Comparison of ENCODE assay signal across 29 cellular contexts in genomic region chr15:56098230-56098899, GRCh38.
A peak's percentile ranks its signal among the peaks of the same experiment; 100 is the strongest.
DNase-seq lines count a peak whose midpoint lies in the region; ATAC-seq, FAIRE-seq and TF ChIP-seq lines count a peak whose summit lies in the region.
"Had no signal": no experiment of that assay in that cellular context is flagged by ENCODE, and none has a peak within 500 bp of the region (broad histone marks: within the 10 kb centered on the region; RNA-seq: fewer than 3 reads in every experiment).

No MANE protein-coding gene starts in this region.

- no peak overlapping the region for H3K14ac ChIP-seq in IMR-90 (replicated peaks; ENCODE audit: low read depth, low read length)

- BruUV-seq in IMR-90 (replicated peaks; lab: Mats Ljungman, UMichigan): no TSS peak

- no peak overlapping the region for H2AK5ac ChIP-seq in IMR-90 (ENCODE audit: low read depth, low read length)

- H2BK120ac ChIP-seq in IMR-90 (ENCODE audit: low read depth, low read length): no peak overlapping the region

- H3K27me3 ChIP-seq in BE2C (no peaks in the 10 kb centered on the region), IMR-90 (ENCODE audit: control insufficient read depth, insufficient read depth, low read length) (no peaks in the 10 kb centered on the region)
- H3K27me3 ChIP-seq: ascending aorta, BLaER1, ovary, sigmoid colon had no signal

- no peak overlapping the region for H3K9ac ChIP-seq in IMR-90 (ENCODE audit: low read depth, low read length)
- H3K9ac ChIP-seq: BLaER1 had no signal

- H3K36me3 Mint-ChIP-seq in brain (peaks cover 75% of the 10 kb centered on the region), mesothelial cell of epicardium (peaks cover 44% of the 10 kb centered on the region)

- H2BK5ac ChIP-seq in IMR-90 (ENCODE audit: low read depth, low read length, poor library complexity, severe bottlenecking): no peak overlapping the region

- H3K4me3 ChIP-seq in BE2C (ENCODE audit: low read depth, low read length) (no peak overlapping the region), IMR-90 (ENCODE audit: insufficient read depth, low read depth, low read length) (no peak overlapping the region)
- H3K4me3 ChIP-seq: ascending aorta, BLaER1, lung, ovary, sigmoid colon had no signal

- H3K4me1 Mint-ChIP-seq in brain: no peaks in the 10 kb centered on the region
- peaks cover 9% of the 10 kb centered on the region for H3K4me1 Mint-ChIP-seq in mesothelial cell of epicardium

- H3K9me3 Mint-ChIP-seq in brain (no peaks in the 10 kb centered on the region), mesothelial cell of epicardium (no peaks in the 10 kb centered on the region)
- H3K9me3 Mint-ChIP-seq: activated CD4-positive, alpha-beta memory T cell treated with anti-CD3 and anti-CD28 coated beads for 36 hours; naive B cell; type B pancreatic cell had no signal

- H3K18ac ChIP-seq in IMR-90 (ENCODE audit: low read depth, low read length): no peak overlapping the region

- DNase-seq in BE2C (no peak), IMR-90 (peak; percentile 21), mesothelial cell of epicardium (ENCODE audit: low spot score in 2 of 2, unreplicated experiment in 2 of 2) (no peak), GM19239 (ENCODE audit: insufficient read length, low spot score) (no peak), NCI-H146 (lab: John Stamatoyannopoulos, UW) (no peak), mesenteric fat pad (ENCODE audit: low spot score) (no peak)
- no peak for DNase-seq in activated CD4-positive, alpha-beta T cell treated with anti-CD3 and anti-CD28 coated beads, Interleukin-2, amount 50 U/mL, for 4 hours
- DNase-seq: activated CD4-positive, alpha-beta memory T cell treated with anti-CD3 and anti-CD28 coated beads for 36 hours; activated naive CD4-positive, alpha-beta T cell; activated T-cell treated with anti-CD3 and anti-CD28 coated beads for 4 hours; hippocampal formation; KG1; naive B cell; NCI-H1048; NCI-H2107; ovary; Right ventricle myocardium superior; sigmoid colon; stimulated activated CD4-positive, alpha-beta T cell treated with anti-CD3 and anti-CD28 coated beads, Interleukin-1b, Interleukin-23, amount 100 ng/mL, for 48 hours had no signal

- H4K8ac ChIP-seq in IMR-90 (ENCODE audit: low read depth in 2 of 2, low read length in 2 of 2): no peak overlapping the region

- in situ Hi-C loops in IMR-90 (cut with MboI; ENCODE audit: low sequenced_read_pairs): no loop called here

- peaks cover 11% of the 10 kb centered on the region; the same call in 1 of the 2 replicates for H3K9me1 ChIP-seq in IMR-90 (ENCODE audit: insufficient read depth, low read length)

- CTCF ChIA-PET in IMR-90 (lab: Yijun Ruan, JAX): interaction anchor here (0.5 to 1.2 kb wide), 4 partner anchors 8 to 183 kb away, joined by 3 read pairs; no protein-coding TSS in a partner anchor

- no peaks in the 10 kb centered on the region for H3K4me1 ChIP-seq in BE2C
- H3K4me1 ChIP-seq in IMR-90 (ENCODE audit: control insufficient read depth, insufficient read depth, low read length): no peaks in the 10 kb centered on the region
- H3K4me1 ChIP-seq: BLaER1 had no signal

- intact Hi-C loops in IMR-90 (cut with micrococcal nuclease): loop anchor here (5.0 kb wide), 1 partner anchor 144 kb away; the partner anchor contains the start of gene RFX7

- no peak overlapping the region for H3K27ac ChIP-seq in IMR-90 (ENCODE audit: insufficient read depth, low read length)
- H3K27ac ChIP-seq: ascending aorta, BLaER1, ovary, sigmoid colon, VCaP had no signal

- H4K91ac ChIP-seq in IMR-90 (ENCODE audit: insufficient read depth, low read depth, low read length): no peak overlapping the region

- POLR2A ChIA-PET in IMR-90 (lab: Charles Lee; ENCODE audit: unreplicated experiment): no interaction called here

- no peak overlapping the region for H3K4ac ChIP-seq in IMR-90 (ENCODE audit: low read depth, low read length)

- H4K20me1 ChIP-seq in IMR-90 (ENCODE audit: insufficient read depth, low read length): no peaks in the 10 kb centered on the region; the same call in 1 of the 2 replicates
- H4K20me1 ChIP-seq: BLaER1 had no signal

- H3K27me3 Mint-ChIP-seq in brain: no peaks in the 10 kb centered on the region
- no peaks in the 10 kb centered on the region for H3K27me3 Mint-ChIP-seq in mesothelial cell of epicardium (ENCODE audit: low read depth)
- H3K27me3 Mint-ChIP-seq: activated CD4-positive, alpha-beta memory T cell treated with anti-CD3 and anti-CD28 coated beads for 36 hours; naive B cell; stimulated activated naive CD8-positive, alpha-beta T cell treated with anti-CD3 and anti-CD28 coated beads, Interleukin-15, Interleukin-2, amounts not matched to agents 100 ng/mL and 50 ng/mL, for 24 hours; type B pancreatic cell had no signal

- peaks cover 45% of the 10 kb centered on the region for H3K36me3 ChIP-seq in BE2C
- peaks cover 36% of the 10 kb centered on the region for H3K36me3 ChIP-seq in IMR-90 (ENCODE audit: control insufficient read depth, insufficient read depth, low read length)
- H3K36me3 ChIP-seq: ovary had no signal

- no peak for FAIRE-seq in GM19239 (lab: Jason Lieb, UNC)
- FAIRE-seq: endometrium, GM12892, keratinocyte had no signal

- no peak for TF ChIP-seq POLR2A in IMR-90 (IDR thresholded peaks at IDR 0.05; ENCODE audit: low read depth, low read length)

- H2BK20ac ChIP-seq in IMR-90 (ENCODE audit: low read depth, low read length): no peak overlapping the region

- H3K27ac Mint-ChIP-seq in brain (peak overlapping the region in 3 of 5 experiments; percentile 35 to 67 (median 61)), mesothelial cell of epicardium (peak overlapping the region; percentile 80)
- H3K27ac Mint-ChIP-seq: activated CD4-positive, alpha-beta memory T cell treated with anti-CD3 and anti-CD28 coated beads for 36 hours; stimulated activated naive CD8-positive, alpha-beta T cell treated with anti-CD3 and anti-CD28 coated beads, Interleukin-15, Interleukin-2, amounts not matched to agents 100 ng/mL and 50 ng/mL, for 24 hours; type B pancreatic cell had no signal

- no peak overlapping the region for H4K5ac ChIP-seq in IMR-90 (ENCODE audit: low read depth, low read length)

- no peak overlapping the region for H2AK9ac ChIP-seq in IMR-90 (replicated peaks; ENCODE audit: low read depth, low read length, poor library complexity)

- no peak overlapping the region for H3K56ac ChIP-seq in IMR-90 (ENCODE audit: extremely low read depth, insufficient read depth, low read length)

- peaks cover 3 to 9% of the 10 kb centered on the region in 2 experiments; a peak in 2 of 4 replicates for H3K79me1 ChIP-seq in IMR-90 (ENCODE audit: low read depth in 1 of 2, low read length in 2 of 2)

- H3K4me2 ChIP-seq in IMR-90 (ENCODE audit: low read depth, low read length): no peak overlapping the region
- H3K4me2 ChIP-seq: BLaER1 had no signal

- TF ChIP-seq CTCF in BE2C (IDR thresholded peaks at IDR 0.05; ENCODE audit: low read depth, low read length) (0 out of 2 replicates have a peak, but pooled peaks have one; percentile 9), IMR-90 (conservative IDR thresholded peaks at IDR 0.05; ENCODE audit: low read depth, low read length) (peak; percentile 40), brain (conservative IDR thresholded peaks at IDR 0.05) (peak; percentile 15 to 18), mesothelial cell of epicardium (IDR thresholded peaks at IDR 0.05; ENCODE audit: unreplicated experiment) (no peak)

- peak; percentile 14; the same call in 1 of the 2 replicates for ATAC-seq in IMR-90 (ENCODE audit: low read depth)

- H3K9me3 ChIP-seq in BE2C: no peaks in the 10 kb centered on the region
- H3K9me3 ChIP-seq in IMR-90 (ENCODE audit: control insufficient read depth, insufficient read depth, low read length): no peaks in the 10 kb centered on the region
- H3K9me3 ChIP-seq: ascending aorta, ovary, sigmoid colon had no signal

- dilution Hi-C loops in IMR-90 (cut with HindIII; ENCODE audit: low sequenced_read_pairs, unreplicated experiment): no loop called here

- H3K23ac ChIP-seq in IMR-90 (ENCODE audit: low read depth, low read length): no peak overlapping the region

- H3K4me3 Mint-ChIP-seq in brain (no peak overlapping the region), mesothelial cell of epicardium (no peak overlapping the region)
- H3K4me3 Mint-ChIP-seq: activated CD4-positive, alpha-beta memory T cell treated with anti-CD3 and anti-CD28 coated beads for 36 hours; naive B cell; stimulated activated naive CD8-positive, alpha-beta T cell treated with anti-CD3 and anti-CD28 coated beads, Interleukin-15, Interleukin-2, amounts not matched to agents 100 ng/mL and 50 ng/mL, for 24 hours; type B pancreatic cell had no signal

- no CpG with 5 or more reads among the region's 5 CpGs for WGBS in IMR-90 (ENCODE audit: extremely low coverage in 2 of 2, insufficient read length in 1 of 2), 2 experiments

- no peak overlapping the region for H2AFZ ChIP-seq in IMR-90 (replicated peaks; ENCODE audit: low read length, poor library complexity)

- H2BK15ac ChIP-seq in IMR-90 (ENCODE audit: low read depth, low read length): no peak overlapping the region

- TF ChIP-seq RAD21 in IMR-90 (IDR thresholded peaks at IDR 0.05; ENCODE audit: low read length): peak; percentile 41

TF ChIP-seq in IMR-90, 13 proteins besides CTCF, POLR2A, EP300 and RAD21:
- TF ChIP-seq MAFK (IDR thresholded peaks at IDR 0.05; ENCODE audit: low read depth, low read length): peak; percentile 98
- TF ChIP-seq MXI1 (IDR thresholded peaks at IDR 0.05; ENCODE audit: borderline replicate concordance, low read depth, low read length): no peak
